13 cellular contexts compared by ENCODE assay signal in the genomic region with DNA sequence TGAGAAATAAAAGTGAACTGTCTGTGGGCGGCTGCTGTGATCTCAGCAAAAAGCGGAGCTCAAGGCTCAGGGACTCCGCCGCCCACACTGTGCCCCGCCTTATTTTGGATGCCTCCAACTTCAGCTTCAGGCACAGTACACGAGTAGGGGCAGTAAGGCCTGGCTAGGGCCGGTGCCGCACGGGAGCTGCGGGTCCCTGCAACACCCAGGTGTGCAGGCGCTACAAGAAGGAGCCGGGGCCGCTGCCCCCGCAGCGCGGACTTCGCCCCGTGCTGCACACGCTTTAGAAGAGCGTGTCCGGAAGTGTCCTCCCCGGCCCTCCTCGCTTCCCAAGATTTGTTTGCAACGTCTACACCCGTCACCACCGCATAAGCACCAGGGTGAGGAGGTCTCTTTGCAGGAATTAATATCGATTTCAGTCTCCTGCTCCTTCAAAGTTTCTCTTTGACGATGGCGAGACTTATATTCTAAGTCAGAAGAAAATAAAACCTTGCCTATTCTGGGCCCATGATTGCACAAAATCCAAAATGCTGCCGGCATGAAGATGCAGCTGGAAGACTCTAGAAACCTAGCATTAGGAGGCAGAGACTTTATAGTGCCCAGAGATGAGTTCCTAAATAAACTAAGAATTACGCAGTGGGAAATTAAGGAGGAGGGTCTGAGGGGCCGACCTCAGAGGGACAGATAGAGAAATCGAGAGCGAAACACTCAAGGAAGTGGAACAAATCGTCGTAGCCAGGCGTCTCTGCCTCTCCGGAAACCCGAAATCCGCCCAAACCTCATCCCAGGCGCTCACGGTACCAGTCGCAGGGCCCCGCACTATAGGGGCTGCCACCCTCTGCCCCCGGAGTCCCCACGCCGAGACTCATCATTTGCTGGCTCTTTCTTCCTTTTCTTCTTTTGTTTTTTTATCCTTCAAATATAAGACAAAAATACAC. TPM values are rescaled to one million over a fixed set of nuclear protein-coding genes. Genes with fewer than 3 reads are reported as not detected.
A peak's percentile ranks its signal among the peaks of the same experiment; 100 is the strongest.
DNase-seq lines count a peak whose midpoint lies in the region; ATAC-seq, FAIRE-seq and TF ChIP-seq lines count a peak whose summit lies in the region.
"Had no signal": no experiment of that assay in that cellular context is flagged by ENCODE, and none has a peak within 500 bp of the region (broad histone marks: within the 10 kb centered on the region; RNA-seq: fewer than 3 reads in every experiment).

No MANE protein-coding gene starts in this region.

- peaks cover 32% of the 10 kb centered on the region for H3K4me1 Mint-ChIP-seq in activated naive CD4-positive, alpha-beta T cell treated with anti-CD3 and anti-CD28 coated beads, Interleukin-2, amount 50 U/mL, for 24 hours
- peaks cover 30% of the 10 kb centered on the region for H3K4me1 Mint-ChIP-seq in activated naive CD8-positive, alpha-beta T cell treated with anti-CD3 and anti-CD28 coated beads, Interleukin-2, amount 50 U/mL, for 24 hours

- H3K4me1 ChIP-seq in kidney (ENCODE audit: control insufficient read depth in 1 of 2, insufficient read depth in 1 of 2, low read depth in 1 of 2, low read length in 2 of 2): peaks cover 6 to 7% of the 10 kb centered on the region in 2 donors
- peaks cover 17% of the 10 kb centered on the region for H3K4me1 ChIP-seq in stomach smooth muscle (ENCODE audit: control insufficient read depth, insufficient read depth, low read length)
- H3K4me1 ChIP-seq: BLaER1, HAP-1 had no signal

- H3K27me3 Mint-ChIP-seq in activated naive CD4-positive, alpha-beta T cell treated with anti-CD3 and anti-CD28 coated beads, Interleukin-2, amount 50 U/mL, for 24 hours: peaks cover 68% of the 10 kb centered on the region
- H3K27me3 Mint-ChIP-seq in activated naive CD8-positive, alpha-beta T cell treated with anti-CD3 and anti-CD28 coated beads, Interleukin-2, amount 50 U/mL, for 24 hours: peaks cover 80% of the 10 kb centered on the region

- H3K27ac ChIP-seq in kidney (ENCODE audit: low read depth in 2 of 2, low read length in 2 of 2) (no peak overlapping the region), stomach smooth muscle (ENCODE audit: low read length) (no peak overlapping the region)
- H3K27ac ChIP-seq: adrenal gland, BLaER1 had no signal

- H3K9ac ChIP-seq in kidney (ENCODE audit: low read length in 2 of 2) (no peak overlapping the region), stomach smooth muscle (ENCODE audit: low read length in 2 of 2) (no peak overlapping the region)
- H3K9ac ChIP-seq: BLaER1 had no signal

- no peak for DNase-seq in activated naive CD4-positive, alpha-beta T cell treated with anti-CD3 and anti-CD28 coated beads, Interleukin-2, amount 50 U/mL, for 16 hours
- no peak for DNase-seq in activated naive CD8-positive, alpha-beta T cell treated with anti-CD3 and anti-CD28 coated beads, Interleukin-2, amount 50 U/mL, for 24 hours
- no peak for DNase-seq in kidney
- DNase-seq in COLO829 (ENCODE audit: low spot score): no peak
- DNase-seq: adrenal gland, NCI-H2171 treated with DMSO at 0.1 percent for 48 hours, occipital lobe had no signal

- H3K9me3 ChIP-seq in kidney (ENCODE audit: control insufficient read depth in 1 of 2, low read length in 2 of 2): no peaks in the 10 kb centered on the region
- no peaks in the 10 kb centered on the region for H3K9me3 ChIP-seq in stomach smooth muscle (ENCODE audit: control insufficient read depth in 2 of 2, low read length in 2 of 2)
- H3K9me3 ChIP-seq: adrenal gland, HAP-1 had no signal

- H3K27me3 ChIP-seq in stomach smooth muscle (ENCODE audit: control insufficient read depth in 1 of 2, insufficient read depth in 2 of 2, low read length in 2 of 2): peaks cover 54 to 86% of the 10 kb centered on the region in 2 donors

- no peaks in the 10 kb centered on the region for H3K9me3 Mint-ChIP-seq in activated naive CD4-positive, alpha-beta T cell treated with anti-CD3 and anti-CD28 coated beads, Interleukin-2, amount 50 U/mL, for 24 hours
- no peaks in the 10 kb centered on the region for H3K9me3 Mint-ChIP-seq in activated naive CD8-positive, alpha-beta T cell treated with anti-CD3 and anti-CD28 coated beads, Interleukin-2, amount 50 U/mL, for 24 hours

- H3K36me3 Mint-ChIP-seq in activated naive CD4-positive, alpha-beta T cell treated with anti-CD3 and anti-CD28 coated beads, Interleukin-2, amount 50 U/mL, for 24 hours: peaks cover 2% of the 10 kb centered on the region
- H3K36me3 Mint-ChIP-seq in activated naive CD8-positive, alpha-beta T cell treated with anti-CD3 and anti-CD28 coated beads, Interleukin-2, amount 50 U/mL, for 24 hours (ENCODE audit: low read depth): no peaks in the 10 kb centered on the region

- no peak overlapping the region for H3K27ac Mint-ChIP-seq in activated naive CD4-positive, alpha-beta T cell treated with anti-CD3 and anti-CD28 coated beads, Interleukin-2, amount 50 U/mL, for 24 hours
- no peak overlapping the region for H3K27ac Mint-ChIP-seq in activated naive CD8-positive, alpha-beta T cell treated with anti-CD3 and anti-CD28 coated beads, Interleukin-2, amount 50 U/mL, for 24 hours

- no peak for ATAC-seq in activated naive CD8-positive, alpha-beta T cell treated with anti-CD3 and anti-CD28 coated beads, Interleukin-2, amount 50 U/mL, for 24 hours
- no peak for ATAC-seq in HG03460 (IDR thresholded peaks at IDR 0.05; ENCODE audit: unreplicated experiment)
- ATAC-seq in GM21619 (IDR thresholded peaks at IDR 0.05; ENCODE audit: unreplicated experiment): no peak

- H3K36me3 ChIP-seq in kidney (ENCODE audit: control insufficient read depth in 1 of 2, insufficient read depth in 2 of 2, low read length in 2 of 2) (no peaks in the 10 kb centered on the region), stomach smooth muscle (ENCODE audit: control insufficient read depth in 2 of 2, insufficient read depth in 2 of 2, low read length in 2 of 2) (no peaks in the 10 kb centered on the region)
- H3K36me3 ChIP-seq: adrenal gland, BLaER1, HAP-1 had no signal

- FAIRE-seq in kidney (lab: Jason Lieb, UNC): no peak

- H3K4me3 Mint-ChIP-seq in activated naive CD4-positive, alpha-beta T cell treated with anti-CD3 and anti-CD28 coated beads, Interleukin-2, amount 50 U/mL, for 24 hours: peak overlapping the region; percentile 78
- peak overlapping the region; percentile 52 for H3K4me3 Mint-ChIP-seq in activated naive CD8-positive, alpha-beta T cell treated with anti-CD3 and anti-CD28 coated beads, Interleukin-2, amount 50 U/mL, for 24 hours

- TF ChIP-seq CTCF in kidney (IDR thresholded peaks at IDR 0.05; ENCODE audit: borderline replicate concordance, extremely low read depth, insufficient read depth): no peak

- intact Hi-C loops in kidney (cut with DNase I): no loop called here

- H3K4me3 ChIP-seq in kidney (ENCODE audit: low read length in 2 of 2): peak overlapping the region; percentile 11 to 29
- H3K4me3 ChIP-seq in stomach smooth muscle (ENCODE audit: low read length in 2 of 2): peak overlapping the region; percentile 40 to 43
- H3K4me3 ChIP-seq: adrenal gland, HAP-1 had no signal

RNA-seq across cellular contexts. Expression of gene VAX1, which starts 6.4 kb away (rescaled TPM):
- not detected for total RNA-seq in kidney
- not detected for polyA plus RNA-seq in kidney (ENCODE audit: insufficient read depth, low read depth, low replicate concordance)
- total RNA-seq: adrenal gland had no signal
- polyA plus RNA-seq: adrenal gland had no signal
